ENCODE assay signal across 27 cellular contexts in the genomic region with DNA sequence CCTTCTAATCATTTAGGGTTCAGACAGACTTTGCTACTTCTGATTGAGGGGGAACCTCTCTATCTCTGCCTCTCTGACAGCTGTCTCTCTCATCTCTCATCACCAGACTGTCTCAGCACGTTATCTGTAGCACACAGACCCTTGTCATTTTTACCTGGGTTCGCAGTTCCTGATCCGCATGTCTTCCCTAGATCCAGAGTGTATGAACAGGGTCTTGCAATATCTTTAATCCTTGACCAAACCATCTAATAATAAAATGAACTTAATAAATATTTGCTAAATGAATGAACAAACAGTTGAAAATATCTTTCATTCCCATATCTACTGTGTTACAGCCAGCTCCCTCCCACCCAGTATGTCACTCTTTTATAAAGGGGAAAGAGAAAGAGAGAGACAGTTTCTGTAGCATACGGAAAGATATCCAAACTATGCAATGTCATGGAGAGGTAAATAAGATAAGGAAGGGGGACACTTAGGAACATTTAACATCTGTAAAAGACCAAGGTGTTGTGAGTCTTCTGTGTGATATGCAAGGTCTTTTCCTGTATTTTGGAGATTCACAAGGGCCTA.
"Had no signal": no experiment of that assay in that cellular context is flagged by ENCODE, and none has a peak within 500 bp of the region (broad histone marks: within the 10 kb centered on the region; RNA-seq: fewer than 3 reads in every experiment).

No MANE protein-coding gene starts in this region.

- DNase-seq: dermis blood vessel endothelial cell; dorsolateral prefrontal cortex; effector CD4-positive, alpha-beta T cell; effector memory CD4-positive, alpha-beta T cell; esophagus squamous epithelium; foreskin fibroblast; foreskin melanocyte; gastrocnemius medialis; glutamatergic neuron; head of caudate nucleus; hypothalamus; immature natural killer cell; islet precursor cell; kidney; kidney glomerular epithelial cell; left colon; left ventricle myocardium inferior; lower lobe of right lung; mesenchymal stem cell; midbrain; naive thymus-derived CD4-positive, alpha-beta T cell had no signal

- H3K9me3 ChIP-seq: esophagus squamous epithelium, gastrocnemius medialis, left ventricle myocardium inferior, lower lobe of right lung had no signal

- H3K4me1 ChIP-seq: esophagus squamous epithelium, gastrocnemius medialis, left ventricle myocardium inferior, lower lobe of right lung had no signal

- H3K4me3 Mint-ChIP-seq: immature natural killer cell; naive thymus-derived CD4-positive, alpha-beta T cell had no signal

- ATAC-seq: esophagus mucosa; gastrocnemius medialis; left colon; left lobe of liver; lower lobe of right lung; naive thymus-derived CD4-positive, alpha-beta T cell had no signal

- H3K4me1 Mint-ChIP-seq: immature natural killer cell; naive thymus-derived CD4-positive, alpha-beta T cell had no signal

- H2AFZ ChIP-seq: hepatocyte had no signal

- H3K27ac ChIP-seq: coronary artery, dorsolateral prefrontal cortex, esophagus squamous epithelium, gastrocnemius medialis, hepatocyte, left ventricle myocardium inferior, lower lobe of right lung had no signal

- H3K36me3 ChIP-seq: esophagus squamous epithelium, gastrocnemius medialis, left ventricle myocardium inferior, lower lobe of right lung had no signal

- H3K27ac Mint-ChIP-seq: immature natural killer cell; naive thymus-derived CD4-positive, alpha-beta T cell had no signal

- H3K27me3 ChIP-seq: dorsolateral prefrontal cortex, esophagus squamous epithelium, gastrocnemius medialis, hepatocyte had no signal

- FAIRE-seq: colon, endothelial cell of umbilical vein, kidney had no signal

- H3K36me3 Mint-ChIP-seq: immature natural killer cell; naive thymus-derived CD4-positive, alpha-beta T cell had no signal

- H3K4me3 ChIP-seq: coronary artery, dorsolateral prefrontal cortex, esophagus squamous epithelium, gastrocnemius medialis, hepatocyte, left ventricle myocardium inferior, lower lobe of right lung had no signal

- H3K9me3 Mint-ChIP-seq: naive thymus-derived CD4-positive, alpha-beta T cell had no signal

- H3K79me2 ChIP-seq: hepatocyte had no signal

- H3K4me2 ChIP-seq: hepatocyte had no signal
